Comparison of ENCODE assay signal across 1 cellular context in the genomic region with DNA sequence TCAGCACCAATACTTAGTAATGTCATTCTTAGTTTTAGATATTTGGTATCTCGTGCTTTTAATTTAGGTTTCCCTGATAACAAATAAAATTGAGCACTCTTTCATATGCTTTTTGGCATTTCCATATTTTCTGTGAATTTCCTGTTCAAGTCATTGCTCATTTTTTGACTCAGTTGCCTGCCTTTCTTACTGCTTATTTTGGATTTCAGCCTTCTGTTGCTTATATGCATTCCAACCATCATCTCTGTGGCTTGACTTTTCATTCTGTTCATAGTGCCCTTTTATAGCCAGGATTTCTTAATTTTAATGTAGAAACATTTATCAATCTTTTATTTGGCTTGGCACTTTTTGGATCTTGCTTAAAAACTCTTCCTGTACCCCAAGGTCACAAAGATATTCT.
TF ChIP-seq lines count a peak whose summit lies in the region.

No MANE protein-coding gene starts in this region.

TF ChIP-seq in A549, 52 proteins besides CTCF, POLR2A, EP300 and RAD21 (continued from another document):
- TF ChIP-seq, protein P1, sequence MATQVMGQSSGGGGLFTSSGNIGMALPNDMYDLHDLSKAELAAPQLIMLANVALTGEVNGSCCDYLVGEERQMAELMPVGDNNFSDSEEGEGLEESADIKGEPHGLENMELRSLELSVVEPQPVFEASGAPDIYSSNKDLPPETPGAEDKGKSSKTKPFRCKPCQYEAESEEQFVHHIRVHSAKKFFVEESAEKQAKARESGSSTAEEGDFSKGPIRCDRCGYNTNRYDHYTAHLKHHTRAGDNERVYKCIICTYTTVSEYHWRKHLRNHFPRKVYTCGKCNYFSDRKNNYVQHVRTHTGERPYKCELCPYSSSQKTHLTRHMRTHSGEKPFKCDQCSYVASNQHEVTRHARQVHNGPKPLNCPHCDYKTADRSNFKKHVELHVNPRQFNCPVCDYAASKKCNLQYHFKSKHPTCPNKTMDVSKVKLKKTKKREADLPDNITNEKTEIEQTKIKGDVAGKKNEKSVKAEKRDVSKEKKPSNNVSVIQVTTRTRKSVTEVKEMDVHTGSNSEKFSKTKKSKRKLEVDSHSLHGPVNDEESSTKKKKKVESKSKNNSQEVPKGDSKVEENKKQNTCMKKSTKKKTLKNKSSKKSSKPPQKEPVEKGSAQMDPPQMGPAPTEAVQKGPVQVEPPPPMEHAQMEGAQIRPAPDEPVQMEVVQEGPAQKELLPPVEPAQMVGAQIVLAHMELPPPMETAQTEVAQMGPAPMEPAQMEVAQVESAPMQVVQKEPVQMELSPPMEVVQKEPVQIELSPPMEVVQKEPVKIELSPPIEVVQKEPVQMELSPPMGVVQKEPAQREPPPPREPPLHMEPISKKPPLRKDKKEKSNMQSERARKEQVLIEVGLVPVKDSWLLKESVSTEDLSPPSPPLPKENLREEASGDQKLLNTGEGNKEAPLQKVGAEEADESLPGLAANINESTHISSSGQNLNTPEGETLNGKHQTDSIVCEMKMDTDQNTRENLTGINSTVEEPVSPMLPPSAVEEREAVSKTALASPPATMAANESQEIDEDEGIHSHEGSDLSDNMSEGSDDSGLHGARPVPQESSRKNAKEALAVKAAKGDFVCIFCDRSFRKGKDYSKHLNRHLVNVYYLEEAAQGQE (IDR thresholded peaks at IDR 0.05), result no peak
- no peak for TF ChIP-seq MAFK (IDR thresholded peaks at IDR 0.05; ENCODE audit: partially characterized antibody)
- TF ChIP-seq NR3C1 (IDR thresholded peaks at IDR 0.05), result no peak
- no peak for TF ChIP-seq HOXB13 (CRISPR knock-in tag; IDR thresholded peaks at IDR 0.05; ENCODE audit: low read depth)
- no peak for TF ChIP-seq KDM1A (IDR thresholded peaks at IDR 0.05; ENCODE audit: low read depth)
- no peak for TF ChIP-seq CHD4 (IDR thresholded peaks at IDR 0.05; ENCODE audit: borderline replicate concordance)
- TF ChIP-seq, protein P2, sequence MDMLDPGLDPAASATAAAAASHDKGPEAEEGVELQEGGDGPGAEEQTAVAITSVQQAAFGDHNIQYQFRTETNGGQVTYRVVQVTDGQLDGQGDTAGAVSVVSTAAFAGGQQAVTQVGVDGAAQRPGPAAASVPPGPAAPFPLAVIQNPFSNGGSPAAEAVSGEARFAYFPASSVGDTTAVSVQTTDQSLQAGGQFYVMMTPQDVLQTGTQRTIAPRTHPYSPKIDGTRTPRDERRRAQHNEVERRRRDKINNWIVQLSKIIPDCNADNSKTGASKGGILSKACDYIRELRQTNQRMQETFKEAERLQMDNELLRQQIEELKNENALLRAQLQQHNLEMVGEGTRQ (IDR thresholded peaks at IDR 0.05), result no peak
- no peak for TF ChIP-seq FOSL2 (IDR thresholded peaks at IDR 0.05)
- TF ChIP-seq FOSL2 (CRISPR knock-in tag; IDR thresholded peaks at IDR 0.05), result no peak
- no peak for TF ChIP-seq FOXS1 (CRISPR knock-in tag; IDR thresholded peaks at IDR 0.05)
TF ChIP-seq in A549: peak in this region for 9.
